8 cellular contexts compared by ENCODE assay signal in genomic region chr7:101817031-101817929, GRCh38. TPM values are rescaled to one million over a fixed set of nuclear protein-coding genes. Genes with fewer than 3 reads are reported as not detected.
DNase-seq lines count a peak whose midpoint lies in the region; ATAC-seq, FAIRE-seq and TF ChIP-seq lines count a peak whose summit lies in the region.

A gene with protein sequence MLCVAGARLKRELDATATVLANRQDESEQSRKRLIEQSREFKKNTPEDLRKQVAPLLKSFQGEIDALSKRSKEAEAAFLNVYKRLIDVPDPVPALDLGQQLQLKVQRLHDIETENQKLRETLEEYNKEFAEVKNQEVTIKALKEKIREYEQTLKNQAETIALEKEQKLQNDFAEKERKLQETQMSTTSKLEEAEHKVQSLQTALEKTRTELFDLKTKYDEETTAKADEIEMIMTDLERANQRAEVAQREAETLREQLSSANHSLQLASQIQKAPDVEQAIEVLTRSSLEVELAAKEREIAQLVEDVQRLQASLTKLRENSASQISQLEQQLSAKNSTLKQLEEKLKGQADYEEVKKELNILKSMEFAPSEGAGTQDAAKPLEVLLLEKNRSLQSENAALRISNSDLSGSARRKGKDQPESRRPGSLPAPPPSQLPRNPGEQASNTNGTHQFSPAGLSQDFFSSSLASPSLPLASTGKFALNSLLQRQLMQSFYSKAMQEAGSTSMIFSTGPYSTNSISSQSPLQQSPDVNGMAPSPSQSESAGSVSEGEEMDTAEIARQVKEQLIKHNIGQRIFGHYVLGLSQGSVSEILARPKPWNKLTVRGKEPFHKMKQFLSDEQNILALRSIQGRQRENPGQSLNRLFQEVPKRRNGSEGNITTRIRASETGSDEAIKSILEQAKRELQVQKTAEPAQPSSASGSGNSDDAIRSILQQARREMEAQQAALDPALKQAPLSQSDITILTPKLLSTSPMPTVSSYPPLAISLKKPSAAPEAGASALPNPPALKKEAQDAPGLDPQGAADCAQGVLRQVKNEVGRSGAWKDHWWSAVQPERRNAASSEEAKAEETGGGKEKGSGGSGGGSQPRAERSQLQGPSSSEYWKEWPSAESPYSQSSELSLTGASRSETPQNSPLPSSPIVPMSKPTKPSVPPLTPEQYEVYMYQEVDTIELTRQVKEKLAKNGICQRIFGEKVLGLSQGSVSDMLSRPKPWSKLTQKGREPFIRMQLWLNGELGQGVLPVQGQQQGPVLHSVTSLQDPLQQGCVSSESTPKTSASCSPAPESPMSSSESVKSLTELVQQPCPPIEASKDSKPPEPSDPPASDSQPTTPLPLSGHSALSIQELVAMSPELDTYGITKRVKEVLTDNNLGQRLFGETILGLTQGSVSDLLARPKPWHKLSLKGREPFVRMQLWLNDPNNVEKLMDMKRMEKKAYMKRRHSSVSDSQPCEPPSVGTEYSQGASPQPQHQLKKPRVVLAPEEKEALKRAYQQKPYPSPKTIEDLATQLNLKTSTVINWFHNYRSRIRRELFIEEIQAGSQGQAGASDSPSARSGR (N-terminal part only) (plus strand): TSS chr7:101817626. CDS start chr7:101817640, 14 bp downstream.

- no peaks in the 10 kb centered on the region for H3K36me3 ChIP-seq in CD4-positive, alpha-beta memory T cell (ENCODE audit: insufficient read depth, low read length)
- H3K36me3 ChIP-seq in mesodermal cell (ENCODE audit: control insufficient read depth, insufficient read depth, low read length) (peaks cover 6% of the 10 kb centered on the region), subcutaneous abdominal adipose tissue (ENCODE audit: control insufficient read depth in 5 of 5, insufficient read depth in 5 of 5, low read length in 5 of 5) (no peaks in the 10 kb centered on the region)

- H3K9ac ChIP-seq in subcutaneous abdominal adipose tissue (ENCODE audit: low read length in 5 of 5) = peak within 1 kb of the TSS in 4 of 5 donors; percentile 46 to 83 (median 73)

- H3K9me3 ChIP-seq in CD4-positive, alpha-beta memory T cell (ENCODE audit: control insufficient read depth in 1 of 2, low read length in 2 of 2) = no peaks in the 10 kb centered on the region
- H3K9me3 ChIP-seq in mesodermal cell (ENCODE audit: control insufficient read depth, low read length) = no peaks in the 10 kb centered on the region
- H3K9me3 ChIP-seq in subcutaneous abdominal adipose tissue (ENCODE audit: control insufficient read depth in 5 of 5, low read length in 5 of 5) = no peaks in the 10 kb centered on the region

- peak within 1 kb of the TSS; percentile 78 to 84 (median 82) for H3K4me3 Mint-ChIP-seq in CD4-positive, alpha-beta memory T cell

- FAIRE-seq in D721Med (lab: Jason Lieb, UNC) = no peak

- H3K27me3 Mint-ChIP-seq in CD4-positive, alpha-beta memory T cell = no peaks in the 10 kb centered on the region

- intact Hi-C loops in CD4-positive, alpha-beta memory T cell (cut with micrococcal nuclease) = no loop called here

- peaks cover 22 to 37% (median 30%) of the 10 kb centered on the region in 4 donors for H3K4me1 Mint-ChIP-seq in CD4-positive, alpha-beta memory T cell

- H3K4me1 ChIP-seq in CD4-positive, alpha-beta memory T cell (ENCODE audit: insufficient read depth, low read length) = peaks cover 20% of the 10 kb centered on the region
- H3K4me1 ChIP-seq in mesodermal cell (ENCODE audit: control insufficient read depth, insufficient read depth, low read length, poor library complexity, severe bottlenecking) = peaks cover 28% of the 10 kb centered on the region
- peaks cover 0 to 39% (median 32%) of the 10 kb centered on the region in 5 donors for H3K4me1 ChIP-seq in subcutaneous abdominal adipose tissue (ENCODE audit: control insufficient read depth in 5 of 5, insufficient read depth in 5 of 5, low read length in 5 of 5)

- 0 to 1% methylated on average over 79 to 88 of the region's 100 CpGs for WGBS in mesodermal cell (ENCODE audit: insufficient coverage in 2 of 2), 2 experiments

- H3K27ac ChIP-seq in CD4-positive, alpha-beta memory T cell (ENCODE audit: low read depth, low read length) = no peak within 1 kb of the TSS
- H3K27ac ChIP-seq in VCaP (peak within 1 kb of the TSS; percentile 96), mesodermal cell (ENCODE audit: low read depth, low read length, severe bottlenecking) (no peak within 1 kb of the TSS), subcutaneous abdominal adipose tissue (ENCODE audit: low read depth, low read length) (peak within 1 kb of the TSS; percentile 30)

- ATAC-seq in HG03565 (IDR thresholded peaks at IDR 0.05; ENCODE audit: unreplicated experiment) = peak; percentile 15

- H3K27me3 ChIP-seq in CD4-positive, alpha-beta memory T cell (ENCODE audit: insufficient read depth, low read length) = no peaks in the 10 kb centered on the region
- no peaks in the 10 kb centered on the region for H3K27me3 ChIP-seq in subcutaneous abdominal adipose tissue (ENCODE audit: control insufficient read depth in 5 of 5, insufficient read depth in 4 of 5, low read length in 5 of 5)

- H3K27ac Mint-ChIP-seq in CD4-positive, alpha-beta memory T cell = peak within 1 kb of the TSS; percentile 27 to 74 (median 48)

- peak in 3 of 5 donors; percentile 16 to 27 (median 21) for DNase-seq in CD4-positive, alpha-beta memory T cell
- DNase-seq in effector CD8-positive, alpha-beta T cell (lab: John Stamatoyannopoulos, UW) = peak; percentile 9
- no peak for DNase-seq in effector CD4-positive, alpha-beta T cell
- no peak for DNase-seq in D721Med (ENCODE audit: insufficient read length, low spot score)

- POLR2A ChIA-PET in CD4-positive, alpha-beta memory T cell (lab: Charles Lee; ENCODE audit: partially characterized antibody) = interaction anchor here (3.1 kb wide), 1 partner anchor 74 kb away, joined by 9 read pairs; no protein-coding TSS in a partner anchor

- CTCF ChIA-PET in CD4-positive, alpha-beta memory T cell (lab: Charles Lee; ENCODE audit: partially characterized antibody) = interaction anchor here (0.7 to 4.0 kb wide), 3 partner anchors 39 to 74 kb away, joined by 3 to 32 read pairs (median 9); no protein-coding TSS in a partner anchor

- H3K9me3 Mint-ChIP-seq in CD4-positive, alpha-beta memory T cell = no peaks in the 10 kb centered on the region

- TF ChIP-seq CTCF in VCaP (conservative IDR thresholded peaks at IDR 0.05) = no peak
- TF ChIP-seq CTCF in D721Med (IDR thresholded peaks at IDR 0.05; ENCODE audit: insufficient read depth, missing control alignments) = no peak

- peak within 1 kb of the TSS in 1 of 2 donors; percentile 24 for H3K4me3 ChIP-seq in CD4-positive, alpha-beta memory T cell (ENCODE audit: low read length in 2 of 2)
- H3K4me3 ChIP-seq in mesodermal cell (ENCODE audit: extremely low read depth, insufficient read depth, low read length, poor library complexity, severe bottlenecking) (peak within 1 kb of the TSS; percentile 81), subcutaneous abdominal adipose tissue (ENCODE audit: low read depth in 1 of 5, low read length in 5 of 5) (peak within 1 kb of the TSS; percentile 51 to 80 (median 62))

- H3K36me3 Mint-ChIP-seq in CD4-positive, alpha-beta memory T cell = peaks cover 0 to 3% of the 10 kb centered on the region in 2 donors

RNA-seq across cellular contexts. Expression of the gene that starts here (rescaled TPM):
- total RNA-seq in CD4-positive, alpha-beta memory T cell = 10 to 100 TPM; 46.1 to 47.6 TPM
- polyA plus RNA-seq in CD4-positive, alpha-beta memory T cell = 10 to 100 TPM in 1 of 2 donors, 1 to 10 TPM in 1; 2.1 to 26.2 TPM
- polyA plus RNA-seq in mesodermal cell (2013, experiment 1 of 2) = 37.0 TPM
- polyA plus RNA-seq in mesodermal cell (2013, experiment 2 of 2) = 39.5 TPM

Comparison
In these comparisons a context has a peak if more than half of its experiments do, and no peak if none do; other contexts are left out.
1. DNase-seq: peak in CD4-positive, alpha-beta memory T cell (3 of 5) and effector CD8-positive, alpha-beta T cell (single experiment); none in effector CD4-positive, alpha-beta T cell (single experiment) and D721Med (single experiment).
2. H3K27ac ChIP-seq: peak in VCaP (single experiment) and subcutaneous abdominal adipose tissue (single experiment); none in CD4-positive, alpha-beta memory T cell (single experiment) and mesodermal cell (single experiment).